8 cellular contexts compared by ENCODE assay signal in the genomic region with DNA sequence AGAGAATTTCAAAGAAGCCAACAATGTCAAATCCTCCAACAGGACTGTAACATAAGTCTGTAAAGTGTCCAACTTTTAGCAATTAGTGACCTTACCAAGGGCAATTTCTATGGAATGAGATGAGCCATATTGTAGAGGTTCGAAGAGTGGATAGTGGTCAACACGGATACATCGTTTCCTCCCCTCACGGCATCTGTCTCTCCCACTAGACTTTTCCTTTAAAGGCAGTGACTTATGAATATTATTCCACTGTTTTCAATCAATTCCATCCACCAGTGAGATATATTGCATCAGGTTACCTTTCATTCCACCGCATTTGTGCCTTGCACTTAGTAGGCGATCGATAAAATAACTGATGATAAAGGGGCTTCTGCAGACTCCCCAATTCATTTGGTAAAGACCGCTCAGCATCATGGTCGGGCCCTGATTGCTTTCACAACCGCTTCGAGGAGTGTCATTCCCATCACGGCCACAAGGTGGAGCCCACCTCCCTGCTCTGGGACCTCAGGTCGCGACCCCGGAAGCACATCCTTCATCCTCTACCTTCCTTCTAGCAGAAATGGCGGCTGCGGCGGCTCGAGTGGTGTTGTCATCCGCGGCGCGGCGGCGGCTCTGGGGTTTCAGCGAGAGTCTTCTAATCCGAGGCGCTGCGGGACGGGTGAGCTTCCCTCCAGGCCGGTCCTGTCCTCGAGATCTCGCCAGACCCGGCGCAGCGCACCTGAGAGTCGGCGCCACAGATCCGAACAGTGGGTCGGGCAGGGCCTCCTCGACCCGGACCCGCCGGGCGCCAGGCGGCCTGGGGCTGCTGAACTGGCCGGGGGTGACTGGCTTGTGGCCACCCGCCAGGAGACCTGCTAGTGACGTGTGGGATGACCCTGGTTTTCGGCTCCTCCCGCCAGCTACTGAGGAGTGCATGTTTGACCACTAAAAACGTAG. TPM values are rescaled to one million over a fixed set of nuclear protein-coding genes. Genes with fewer than 3 reads are reported as not detected.
A peak's percentile ranks its signal among the peaks of the same experiment; 100 is the strongest.
DNase-seq lines count a peak whose midpoint lies in the region; ATAC-seq and TF ChIP-seq lines count a peak whose summit lies in the region.

A gene with protein sequence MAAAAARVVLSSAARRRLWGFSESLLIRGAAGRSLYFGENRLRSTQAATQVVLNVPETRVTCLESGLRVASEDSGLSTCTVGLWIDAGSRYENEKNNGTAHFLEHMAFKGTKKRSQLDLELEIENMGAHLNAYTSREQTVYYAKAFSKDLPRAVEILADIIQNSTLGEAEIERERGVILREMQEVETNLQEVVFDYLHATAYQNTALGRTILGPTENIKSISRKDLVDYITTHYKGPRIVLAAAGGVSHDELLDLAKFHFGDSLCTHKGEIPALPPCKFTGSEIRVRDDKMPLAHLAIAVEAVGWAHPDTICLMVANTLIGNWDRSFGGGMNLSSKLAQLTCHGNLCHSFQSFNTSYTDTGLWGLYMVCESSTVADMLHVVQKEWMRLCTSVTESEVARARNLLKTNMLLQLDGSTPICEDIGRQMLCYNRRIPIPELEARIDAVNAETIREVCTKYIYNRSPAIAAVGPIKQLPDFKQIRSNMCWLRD (plus strand): TSS at position 535 of the 936 bp plus-strand sequence. CDS start 25 bp downstream, at position 560.

- peak within 1 kb of the TSS; percentile 87 for H3K27ac ChIP-seq in thymus (ENCODE audit: low read depth)

- peaks cover 20% of the 10 kb centered on the region for H3K36me3 ChIP-seq in thymus (ENCODE audit: control insufficient read depth, insufficient read depth)

- peak within 1 kb of the TSS; percentile 79 for H3K27ac Mint-ChIP-seq in activated naive CD8-positive, alpha-beta T cell treated with anti-CD3 and anti-CD28 coated beads for 36 hours
- H3K27ac Mint-ChIP-seq in glutamatergic neuron (ENCODE audit: unreplicated experiment) = peak within 1 kb of the TSS; percentile 85
- H3K27ac Mint-ChIP-seq in osteocyte (ENCODE audit: unreplicated experiment) = peak within 1 kb of the TSS; percentile 81

- H3K36me3 Mint-ChIP-seq in activated naive CD8-positive, alpha-beta T cell treated with anti-CD3 and anti-CD28 coated beads for 36 hours = peaks cover 16% of the 10 kb centered on the region
- H3K36me3 Mint-ChIP-seq in glutamatergic neuron (ENCODE audit: unreplicated experiment) (no peaks in the 10 kb centered on the region), osteocyte (ENCODE audit: unreplicated experiment) (peaks cover 20% of the 10 kb centered on the region)

- H3K27me3 ChIP-seq in thymus (ENCODE audit: control insufficient read depth, insufficient read depth) = no peaks in the 10 kb centered on the region

- H3K4me3 Mint-ChIP-seq in activated naive CD8-positive, alpha-beta T cell treated with anti-CD3 and anti-CD28 coated beads for 36 hours = peak within 1 kb of the TSS; percentile 96
- peak within 1 kb of the TSS; percentile 93 for H3K4me3 Mint-ChIP-seq in glutamatergic neuron (ENCODE audit: unreplicated experiment)
- H3K4me3 Mint-ChIP-seq in osteocyte (ENCODE audit: unreplicated experiment) = peak within 1 kb of the TSS; percentile 89

- DNase-seq in GM12865 (ENCODE audit: low read depth) = peak; percentile 95
- DNase-seq in NCI-H1105 (lab: John Stamatoyannopoulos, UW) = peak; percentile 86
- DNase-seq in SKM-1 treated with dmso at 0.1 percent for 144 hours (lab: John Stamatoyannopoulos, UW; ENCODE audit: unreplicated experiment) = peak; percentile 92
- DNase-seq in activated naive CD8-positive, alpha-beta T cell treated with anti-CD3 and anti-CD28 coated beads for 36 hours = peak; percentile 93
- peak; percentile 97 for DNase-seq in glutamatergic neuron
- peak; percentile 97 for DNase-seq in osteocyte (ENCODE audit: extremely low spot score, unreplicated experiment)

- WGBS in thymus = 6% methylated on average over 52 of the region's 52 CpGs

- H3K27me3 Mint-ChIP-seq in activated naive CD8-positive, alpha-beta T cell treated with anti-CD3 and anti-CD28 coated beads for 36 hours = no peaks in the 10 kb centered on the region
- H3K27me3 Mint-ChIP-seq in glutamatergic neuron (ENCODE audit: unreplicated experiment) (peaks cover 1% of the 10 kb centered on the region), osteocyte (ENCODE audit: unreplicated experiment) (peaks cover 20% of the 10 kb centered on the region)

- H3K4me1 ChIP-seq in thymus (ENCODE audit: control insufficient read depth, insufficient read depth, low read length) = peaks cover 7% of the 10 kb centered on the region

- H3K9me3 Mint-ChIP-seq in activated naive CD8-positive, alpha-beta T cell treated with anti-CD3 and anti-CD28 coated beads for 36 hours = no peaks in the 10 kb centered on the region
- H3K9me3 Mint-ChIP-seq in glutamatergic neuron (ENCODE audit: unreplicated experiment) = no peaks in the 10 kb centered on the region
- H3K9me3 Mint-ChIP-seq in osteocyte (ENCODE audit: unreplicated experiment) = no peaks in the 10 kb centered on the region

- ATAC-seq in HG02642 (IDR thresholded peaks at IDR 0.05; ENCODE audit: poor library complexity, unreplicated experiment) = peak; percentile 96

- H3K4me3 ChIP-seq in GM12865 (ENCODE audit: low read depth, low read length) = peak within 1 kb of the TSS; percentile 78
- H3K4me3 ChIP-seq in thymus (ENCODE audit: low read length) = peak within 1 kb of the TSS; percentile 78

- no peaks in the 10 kb centered on the region for H3K9me3 ChIP-seq in thymus (ENCODE audit: control insufficient read depth)

- TF ChIP-seq CTCF in GM12865 (IDR thresholded peaks at IDR 0.05; ENCODE audit: insufficient read depth, low read depth, low read length, missing control alignments) (peak; percentile 92), glutamatergic neuron (IDR thresholded peaks at IDR 0.05; ENCODE audit: partially characterized antibody, unreplicated experiment) (peak; percentile 94), osteocyte (IDR thresholded peaks at IDR 0.05) (peak; percentile 94)

- peaks cover 32% of the 10 kb centered on the region for H3K4me1 Mint-ChIP-seq in activated naive CD8-positive, alpha-beta T cell treated with anti-CD3 and anti-CD28 coated beads for 36 hours
- H3K4me1 Mint-ChIP-seq in glutamatergic neuron (ENCODE audit: low read depth, unreplicated experiment) (peaks cover 11% of the 10 kb centered on the region), osteocyte (ENCODE audit: unreplicated experiment) (peaks cover 20% of the 10 kb centered on the region)

RNA-seq across cellular contexts. Expression of the gene that starts here (rescaled TPM):
- 10 to 100 TPM; 90.3 to 91.9 TPM for total RNA-seq in activated naive CD8-positive, alpha-beta T cell treated with anti-CD3 and anti-CD28 coated beads for 36 hours
- 59.8 TPM for total RNA-seq in glutamatergic neuron (ENCODE audit: unreplicated experiment)
- 52.7 and 53.0 TPM in 2 replicates for total RNA-seq in osteocyte
- 70.7 TPM for polyA plus RNA-seq in thymus

Comparison
In these comparisons a context has a peak if more than half of its experiments do, and no peak if none do; other contexts are left out.
1. Peak in every context shown above with its lines: DNase-seq, ATAC-seq, H3K4me3 ChIP-seq and H3K27ac ChIP-seq.